ENCODE assay signal across 8 cellular contexts in the genomic region with DNA sequence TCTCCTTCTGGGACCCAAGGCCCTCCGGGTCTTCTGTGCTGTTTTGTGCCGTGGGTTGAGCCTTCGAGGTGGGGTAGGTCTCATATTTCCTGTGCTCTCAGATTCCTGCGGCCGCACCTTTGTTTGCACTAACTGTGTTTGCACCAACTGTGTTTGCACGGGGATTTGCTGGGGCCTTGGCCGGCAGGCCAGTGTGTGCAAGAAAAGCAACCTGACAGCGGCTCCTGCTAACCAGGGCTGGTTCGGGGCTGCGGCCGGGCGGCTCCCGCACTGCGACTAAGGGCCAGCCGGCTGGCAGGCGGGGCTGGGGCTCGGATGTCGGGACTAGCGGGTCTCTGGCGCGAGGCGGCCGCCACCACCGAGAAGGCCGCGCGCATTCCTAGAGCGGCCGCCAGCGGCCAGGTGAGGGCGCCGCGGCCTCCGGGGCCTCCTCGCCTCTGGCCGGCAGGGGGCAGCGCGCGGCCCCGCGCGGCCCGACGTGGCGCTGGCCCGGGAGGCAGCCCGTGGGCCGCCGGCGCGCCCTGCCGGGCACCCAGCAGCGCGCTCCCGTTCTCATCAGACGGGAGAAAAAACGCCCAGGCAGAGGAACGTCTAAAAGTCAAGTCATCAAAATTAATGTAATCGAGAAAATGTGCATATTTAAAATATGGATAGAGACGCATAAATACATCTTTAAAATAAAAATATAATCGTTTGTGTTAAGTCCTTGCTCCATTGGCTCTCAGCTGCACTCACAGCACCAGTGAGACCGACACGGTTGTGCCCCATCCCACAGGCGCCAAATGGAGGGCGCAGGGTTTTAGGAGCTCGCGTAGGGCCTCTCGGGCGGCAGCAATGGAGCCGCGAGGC. TPM values are rescaled to one million over a fixed set of nuclear protein-coding genes. Genes with fewer than 3 reads are reported as not detected.
DNase-seq lines count a peak whose midpoint lies in the region; ATAC-seq and TF ChIP-seq lines count a peak whose summit lies in the region.

No MANE protein-coding gene starts in this region.

- peaks cover 16% of the 10 kb centered on the region; the same call in 1 of the 2 replicates for H3K9me3 ChIP-seq in NT2/D1 (ENCODE audit: insufficient read depth, low read length)
- no peaks in the 10 kb centered on the region for H3K9me3 ChIP-seq in stomach smooth muscle (ENCODE audit: control insufficient read depth in 2 of 2, low read length in 2 of 2)

- H3K9me3 Mint-ChIP-seq in neural crest cell, result no peaks in the 10 kb centered on the region

- DNase-seq in DMS 273 (lab: John Stamatoyannopoulos, UW; ENCODE audit: unreplicated experiment) (peak; percentile 99), HPDE6-E6E7 (ENCODE audit: extremely low spot score) (peak; percentile 80), NT2/D1 (ENCODE audit: low read depth, low spot score) (peak; percentile 77), fibroblast of peridontal ligament (ENCODE audit: extremely low read depth) (peak; percentile 41), neural crest cell (ENCODE audit: low read depth, low spot score) (peak; percentile 46)
- peak; percentile 79 to 85 for DNase-seq in activated T-cell treated with anti-CD3 and anti-CD28 coated beads, Interleukin-2, amount 50 U/mL, for 48 hours

- H3K4me1 ChIP-seq in NT2/D1 (ENCODE audit: insufficient read depth, insufficient read length), result no peaks in the 10 kb centered on the region
- peaks cover 7% of the 10 kb centered on the region for H3K4me1 ChIP-seq in stomach smooth muscle (ENCODE audit: control insufficient read depth, insufficient read depth, low read length)

- H3K4me1 Mint-ChIP-seq in neural crest cell, result no peaks in the 10 kb centered on the region

- TF ChIP-seq CTCF in neural crest cell (conservative IDR thresholded peaks at IDR 0.05), result peak; percentile 67

- peak overlapping the region; percentile 82 for H3K9ac ChIP-seq in NT2/D1 (ENCODE audit: insufficient read length, low read depth)
- H3K9ac ChIP-seq in stomach smooth muscle (ENCODE audit: low read length in 2 of 2), result peak overlapping the region; percentile 36 to 45

- no peaks in the 10 kb centered on the region for H3K36me3 ChIP-seq in NT2/D1 (ENCODE audit: insufficient read depth, insufficient read length, low read length)
- peaks cover 0 to 6% of the 10 kb centered on the region in 2 donors for H3K36me3 ChIP-seq in stomach smooth muscle (ENCODE audit: control insufficient read depth in 2 of 2, insufficient read depth in 2 of 2, low read length in 2 of 2)

- H3K36me3 Mint-ChIP-seq in neural crest cell (ENCODE audit: low read depth), result no peaks in the 10 kb centered on the region

- H3K4me3 ChIP-seq in NT2/D1 (ENCODE audit: insufficient read length, low read depth) (peak overlapping the region; percentile 48), stomach smooth muscle (ENCODE audit: low read length in 2 of 2) (peak overlapping the region; percentile 43 to 71)

- H3K4me3 Mint-ChIP-seq in neural crest cell, result peak overlapping the region; percentile 84

- peak; percentile 98 for ATAC-seq in GM19468 (IDR thresholded peaks at IDR 0.05; ENCODE audit: extremely low read depth, unreplicated experiment)

- peak overlapping the region; percentile 12 for H3K27ac Mint-ChIP-seq in neural crest cell (ENCODE audit: unreplicated experiment)

- no peaks in the 10 kb centered on the region for H3K27me3 Mint-ChIP-seq in neural crest cell (ENCODE audit: low read depth)

- H3K27me3 ChIP-seq in NT2/D1 (ENCODE audit: insufficient read depth, insufficient read length) (no peaks in the 10 kb centered on the region), stomach smooth muscle (ENCODE audit: control insufficient read depth in 1 of 2, insufficient read depth in 2 of 2, low read length in 2 of 2) (peaks cover 0 to 6% of the 10 kb centered on the region in 2 donors)

- no peak overlapping the region for H3K27ac ChIP-seq in stomach smooth muscle (ENCODE audit: low read length)

RNA-seq across cellular contexts. Expression of gene ZNF777, which starts 38.6 kb away (rescaled TPM):
- total RNA-seq in neural crest cell, result 19.3 and 20.8 TPM in 2 replicates

Comparison
In these comparisons a context has a peak if more than half of its experiments do, and no peak if none do; other contexts are left out.
1. DNase-seq: peak in every context shown above with its lines; median percentile 99 in DMS 273; 82 in activated T-cell treated with anti-CD3 and anti-CD28 coated beads, Interleukin-2, amount 50 U/mL, for 48 hours; 80 in HPDE6-E6E7; 77 in NT2/D1; 46 in neural crest cell; 41 in fibroblast of peridontal ligament.